Comparison of ENCODE assay signal across 1 cellular context in the genomic region with DNA sequence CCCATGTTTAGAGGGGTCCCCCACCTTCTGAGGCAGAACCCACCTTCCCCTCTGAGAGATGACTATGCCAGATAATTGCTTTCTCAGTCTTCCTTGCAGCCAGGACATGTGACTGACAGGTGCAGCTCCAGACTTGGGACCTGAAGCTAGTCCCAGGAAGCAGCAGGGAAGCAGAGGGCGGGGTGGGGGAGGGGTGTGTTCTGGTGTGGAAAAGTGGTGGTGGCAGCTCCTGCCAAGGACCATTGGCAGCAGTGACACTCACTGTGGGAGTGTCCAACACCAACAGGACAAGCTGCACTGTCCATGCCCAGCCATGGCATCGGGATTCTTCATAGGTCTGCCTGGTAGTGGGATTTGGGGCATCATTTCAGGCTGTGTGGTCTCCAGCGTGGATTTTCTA.
TF ChIP-seq lines count a peak whose summit lies in the region.

No MANE protein-coding gene starts in this region.

TF ChIP-seq in H1, 55 proteins besides CTCF, POLR2A, EP300 and RAD21:
- no peak for TF ChIP-seq EGR1 (IDR thresholded peaks at IDR 0.05; ENCODE audit: borderline replicate concordance, low read depth, low read length)
- TF ChIP-seq MAFK (IDR thresholded peaks at IDR 0.05; ENCODE audit: low read depth, low read length), result no peak
- TF ChIP-seq, protein P1, sequence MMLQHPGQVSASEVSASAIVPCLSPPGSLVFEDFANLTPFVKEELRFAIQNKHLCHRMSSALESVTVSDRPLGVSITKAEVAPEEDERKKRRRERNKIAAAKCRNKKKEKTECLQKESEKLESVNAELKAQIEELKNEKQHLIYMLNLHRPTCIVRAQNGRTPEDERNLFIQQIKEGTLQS (IDR thresholded peaks at IDR 0.05; ENCODE audit: insufficient read depth, low read depth, low read length), result no peak
- TF ChIP-seq JUN (IDR thresholded peaks at IDR 0.05; ENCODE audit: low read depth, low read length), result no peak
- TF ChIP-seq CBX5 (IDR thresholded peaks at IDR 0.05; ENCODE audit: low read depth, low read length), result no peak
- no peak for TF ChIP-seq BRCA1 (IDR thresholded peaks at IDR 0.05; ENCODE audit: low read depth, low read length)
- TF ChIP-seq TEAD4 (IDR thresholded peaks at IDR 0.05; ENCODE audit: low read depth, low read length), result no peak
- TF ChIP-seq BCL11A (IDR thresholded peaks at IDR 0.05; ENCODE audit: low read depth in 2 of 2, low read length in 2 of 2), result no peak
- TF ChIP-seq SP1 (IDR thresholded peaks at IDR 0.05; ENCODE audit: low read depth, low read length), result no peak
- TF ChIP-seq CHD1 (IDR thresholded peaks at IDR 0.05; ENCODE audit: low read depth, low read length), result no peak
- no peak for TF ChIP-seq MAX (IDR thresholded peaks at IDR 0.05)
- no peak for TF ChIP-seq CHD7 (IDR thresholded peaks at IDR 0.05; ENCODE audit: insufficient replicate concordance, low read length)
- no peak for TF ChIP-seq RNF2 (IDR thresholded peaks at IDR 0.05; ENCODE audit: borderline replicate concordance, low read depth, low read length, missing control alignments, poor library complexity, severe bottlenecking)
- TF ChIP-seq RBBP5 (IDR thresholded peaks at IDR 0.05; ENCODE audit: borderline replicate concordance, low read depth, low read length), result no peak
- TF ChIP-seq TBP (IDR thresholded peaks at IDR 0.05; ENCODE audit: low read depth, low read length), result no peak
- TF ChIP-seq CHD2 (IDR thresholded peaks at IDR 0.05; ENCODE audit: low read length), result no peak
- no peak for TF ChIP-seq SP2 (IDR thresholded peaks at IDR 0.05; ENCODE audit: low read length)
- TF ChIP-seq HDAC6 (IDR thresholded peaks at IDR 0.05; ENCODE audit: low read depth, low read length), result no peak
TF ChIP-seq in H1: peak in this region for 0.
